ENCODE assay signal across 18 cellular contexts in genomic region chr17:1082579-1082978, GRCh38.
DNase-seq lines count a peak whose midpoint lies in the region; TF ChIP-seq lines count a peak whose summit lies in the region.
"Had no signal": no experiment of that assay in that cellular context is flagged by ENCODE, and none has a peak within 500 bp of the region (broad histone marks: within the 10 kb centered on the region; RNA-seq: fewer than 3 reads in every experiment).

No MANE protein-coding gene starts in this region.

- peak overlapping the region; percentile 94 for H3K27ac ChIP-seq in RWPE1
- H3K27ac ChIP-seq: ascending aorta had no signal

- no peak for TF ChIP-seq CTCF in RWPE1 (conservative IDR thresholded peaks at IDR 0.05; ENCODE audit: low read depth)

- in situ Hi-C loops in G401 (cut with HindIII; ENCODE audit: low sequenced_read_pairs): no loop called here

- DNase-seq in ELR (ENCODE audit: low read depth): peak; percentile 54
- DNase-seq in RWPE1 (ENCODE audit: low spot score): no peak
- peak; percentile 64 for DNase-seq in fibroblast of gingiva (ENCODE audit: low read depth)
- DNase-seq in pulmonary artery endothelial cell (ENCODE audit: low read depth, low spot score): peak; percentile 35
- DNase-seq in G401 (ENCODE audit: low spot score): no peak
- DNase-seq in stimulated activated CD4-positive, alpha-beta T cell treated with anti-CD3 and anti-CD28 coated beads, Interleukin-12 subunit alpha, Interleukin-12 subunit beta, amount 100 ng/mL, for 4 hours: no peak
- DNase-seq in AG08396 (ENCODE audit: low spot score): no peak
- no peak for DNase-seq in NCI-H510A (lab: John Stamatoyannopoulos, UW)
- DNase-seq: C1 segment of cervical spinal cord; H9; islet precursor cell; KBM-7; midbrain; NCI-H446; nucleus accumbens; stimulated activated naive CD4-positive, alpha-beta T cell treated with Interleukin-2 at 50 U/mL for 16 hours; WERI-Rb-1 had no signal

- POLR2A ChIA-PET in RWPE1 (lab: Yijun Ruan, JAX; ENCODE audit: low non-redundant PET): no interaction called here

- CTCF ChIA-PET in RWPE1 (lab: Yijun Ruan, JAX): interaction anchor here (0.6 kb wide), 1 partner anchor 10 kb away, joined by 3 read pairs; no protein-coding TSS in a partner anchor

Comparison
In these comparisons a context has a peak if more than half of its experiments do, and no peak if none do; other contexts are left out.
1. DNase-seq: peak in ELR (single experiment), fibroblast of gingiva (single experiment) and pulmonary artery endothelial cell (single experiment); none in RWPE1 (single experiment), G401 (single experiment), stimulated activated CD4-positive, alpha-beta T cell treated with anti-CD3 and anti-CD28 coated beads, Interleukin-12 subunit alpha, Interleukin-12 subunit beta, amount 100 ng/mL, for 4 hours (single experiment), AG08396 (single experiment) and NCI-H510A (single experiment).